In the genomic region with DNA sequence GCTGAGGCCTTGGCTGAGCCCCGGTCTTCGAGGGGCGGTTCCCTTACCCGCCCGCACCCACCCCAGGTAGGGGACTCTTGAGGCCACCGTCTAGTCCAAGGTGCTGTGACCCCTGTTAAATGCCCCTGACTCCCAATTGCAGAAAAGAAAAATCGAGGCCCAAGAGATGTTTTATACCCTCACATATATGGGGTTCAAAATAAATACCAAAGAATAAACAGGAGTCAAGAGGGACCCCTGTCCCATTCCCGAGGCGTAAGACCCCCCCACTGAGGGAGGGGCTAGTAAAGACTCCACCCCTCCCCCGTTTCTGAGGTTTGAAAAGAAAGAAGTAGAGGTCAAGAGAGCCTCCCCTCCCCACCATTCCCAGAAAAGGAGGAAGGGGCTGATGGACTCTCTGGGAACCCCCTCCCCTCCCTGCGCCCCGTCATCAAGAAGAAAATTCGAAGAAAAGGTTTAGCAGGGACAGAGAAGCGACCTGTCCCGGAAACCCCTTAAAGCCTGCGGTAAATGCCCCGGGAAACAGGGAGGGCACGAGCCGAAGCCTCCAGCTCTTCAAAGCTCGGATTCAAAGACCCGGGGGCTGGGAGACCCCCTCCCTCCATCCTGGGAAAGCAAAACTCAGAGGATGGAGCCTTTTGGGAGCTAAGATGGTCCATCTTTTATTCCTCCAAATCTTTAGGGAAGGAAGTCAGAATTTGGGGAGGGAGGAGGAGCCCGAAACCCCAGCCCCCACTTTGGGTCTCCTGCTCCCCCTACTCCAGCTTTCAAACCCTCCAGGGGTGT, we compare ENCODE assay signal across 8 cellular contexts. TPM values are rescaled to one million over a fixed set of nuclear protein-coding genes. Genes with fewer than 3 reads are reported as not detected.
DNase-seq lines count a peak whose midpoint lies in the region; ATAC-seq and TF ChIP-seq lines count a peak whose summit lies in the region.

No MANE protein-coding gene starts in this region.

- H3K27ac ChIP-seq in substantia nigra (ENCODE audit: low read depth, low read length, poor library complexity, severe bottlenecking): peak overlapping the region; percentile 94

- WGBS in lower leg skin, 2 donors: 1% methylated on average over 22 of the region's 22 CpGs

- ATAC-seq in GM18907 (IDR thresholded peaks at IDR 0.05; ENCODE audit: unreplicated experiment) (peak; percentile 16), HG03196 (IDR thresholded peaks at IDR 0.05; ENCODE audit: unreplicated experiment) (peak; percentile 7)
- ATAC-seq in central memory CD8-positive, alpha-beta T cell (replicated peaks; ENCODE audit: extremely low read depth, poor library complexity, severe bottlenecking): no peak

- peaks cover 5% of the 10 kb centered on the region for H3K36me3 ChIP-seq in BJ (ENCODE audit: control insufficient read depth, insufficient read depth, low read length)

- no peaks in the 10 kb centered on the region for H3K9me3 Mint-ChIP-seq in central memory CD8-positive, alpha-beta T cell

- TF ChIP-seq CTCF in BJ (IDR thresholded peaks at IDR 0.05; ENCODE audit: insufficient read depth, low read depth, low read length) (no peak), lower leg skin (IDR thresholded peaks at IDR 0.05) (no peak)

- peaks cover 12% of the 10 kb centered on the region for H3K36me3 Mint-ChIP-seq in central memory CD8-positive, alpha-beta T cell (ENCODE audit: insufficient read depth)

- H3K27ac Mint-ChIP-seq in central memory CD8-positive, alpha-beta T cell (ENCODE audit: low read depth): peak overlapping the region; percentile 91

- CTCF ChIA-PET in BJ (lab: Yijun Ruan, JAX): interaction anchor here (1.1 to 12.0 kb wide), 5 partner anchors 40 to 222 kb away, joined by 3 to 109 read pairs (median 4); a partner anchor contains a TSS

- peaks cover 12% of the 10 kb centered on the region for H3K27me3 Mint-ChIP-seq in central memory CD8-positive, alpha-beta T cell

- peaks cover 30% of the 10 kb centered on the region for H3K4me1 Mint-ChIP-seq in central memory CD8-positive, alpha-beta T cell

- POLR2A ChIA-PET in BJ (lab: Charles Lee): interaction anchor here (0.6 to 1.0 kb wide), 2 partner anchors 20 to 77 kb away, joined by 4 to 5 read pairs; partner anchors contain the start of gene JUND

- H3K27me3 ChIP-seq in BJ (ENCODE audit: control insufficient read depth, insufficient read depth, low read length): no peaks in the 10 kb centered on the region

- DNase-seq in BJ (ENCODE audit: low read depth) (no peak), SKM-1 treated with dmso at 0.1 percent for 144 hours (lab: John Stamatoyannopoulos, UW; ENCODE audit: unreplicated experiment) (peak; percentile 58), lower leg skin (ENCODE audit: low spot score in 2 of 2) (peak in 1 of 2 donors; percentile 70), substantia nigra (lab: John Stamatoyannopoulos, UW) (peak in 20 of 49 donors; percentile 30 to 77 (median 54)), HK-2 (ENCODE audit: unreplicated experiment) (no peak)
- DNase-seq in central memory CD8-positive, alpha-beta T cell (ENCODE audit: low spot score in 2 of 2): no peak

- intact Hi-C loops in lower leg skin (cut with DNase I; ENCODE audit: low total_unique reads): no loop called here

- TF ChIP-seq POLR2A in lower leg skin (IDR thresholded peaks at IDR 0.05): peak in 1 of 2 donors; percentile 36

- H3K4me3 Mint-ChIP-seq in central memory CD8-positive, alpha-beta T cell: peak overlapping the region; percentile 86

- H3K4me3 ChIP-seq in BJ (ENCODE audit: low read depth, low read length) (peak overlapping the region; percentile 61), lower leg skin (ENCODE audit: low read depth, poor library complexity, severe bottlenecking) (peak overlapping the region; percentile 44)

RNA-seq across cellular contexts. Expression of gene RAB3A, which starts 0.7 kb away (rescaled TPM):
- 1.4 and 2.0 TPM in 2 replicates for polyA plus RNA-seq in BJ (2011; rRNA removed)
- polyA minus RNA-seq in BJ (2011; rRNA and poly(A)+ RNA removed): 4.4 and 7.0 TPM in 2 replicates
- 1 to 10 TPM in 3 of 4 donors, under 1 TPM in 1; 0.91 to 2.7 (median 2.1) TPM for total RNA-seq in lower leg skin

RNA-seq across cellular contexts. Expression of gene MPV17L2, which starts 11.6 kb away (rescaled TPM):
- 13.3 and 25.0 TPM in 2 replicates for polyA plus RNA-seq in BJ (2011; rRNA removed)
- polyA minus RNA-seq in BJ (2011; rRNA and poly(A)+ RNA removed): 12.3 and 15.1 TPM in 2 replicates
- 10 to 100 TPM in 3 of 4 donors, 1 to 10 TPM in 1; 8.5 to 29.3 (median 20.2) TPM for total RNA-seq in lower leg skin

RNA-seq across cellular contexts. Expression of gene PDE4C, which starts 21.7 kb away (rescaled TPM):
- polyA plus RNA-seq in BJ (2011; rRNA removed): 0.06 and 0.12 TPM in 2 replicates
- not detected in 2 replicates for polyA minus RNA-seq in BJ (2011; rRNA and poly(A)+ RNA removed)
- under 1 TPM in 1 of 4 donors, not detected in 3; 0.29 TPM for total RNA-seq in lower leg skin

RNA-seq across cellular contexts. Expression of gene IFI30, which starts 31.0 kb away (rescaled TPM):
- polyA plus RNA-seq in BJ (2011; rRNA removed): 11.1 and 14.5 TPM in 2 replicates
- 1.6 and 4.0 TPM in 2 replicates for polyA minus RNA-seq in BJ (2011; rRNA and poly(A)+ RNA removed)
- total RNA-seq in lower leg skin: 100 to 1,000 TPM in 2 of 4 donors, 10 to 100 TPM in 2; 39.1 to 214 (median 98.3) TPM

RNA-seq across cellular contexts. Expression of gene PIK3R2, which starts 51.6 kb away (rescaled TPM):
- 9.4 and 17.4 TPM in 2 replicates for polyA plus RNA-seq in BJ (2011; rRNA removed)
- 12.3 and 15.0 TPM in 2 replicates for polyA minus RNA-seq in BJ (2011; rRNA and poly(A)+ RNA removed)
- total RNA-seq in lower leg skin: 10 to 100 TPM in 3 of 4 donors, 1 to 10 TPM in 1; 8.3 to 39.4 (median 32.2) TPM
